In the genomic region with DNA sequence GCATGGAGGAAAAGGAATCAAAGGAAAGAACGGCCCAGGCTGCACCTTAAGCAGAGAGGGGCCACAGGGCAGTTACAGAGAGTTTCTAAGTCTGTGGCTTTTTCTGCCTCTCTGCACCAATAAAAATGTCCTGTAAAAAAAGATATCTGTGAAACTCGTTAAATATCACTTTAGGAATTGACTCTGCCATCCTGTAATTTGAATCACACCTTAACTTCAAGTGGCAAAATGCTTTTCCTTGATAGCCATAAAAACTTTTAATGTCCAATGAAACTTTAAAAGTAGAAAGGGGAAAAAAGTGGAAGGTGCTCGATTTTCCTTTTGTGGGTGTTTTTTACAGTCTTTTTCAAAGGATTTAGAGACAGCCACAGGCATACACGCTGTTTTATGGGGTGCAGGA, we compare ENCODE assay signal across 34 cellular contexts.
"Had no signal": no experiment of that assay in that cellular context is flagged by ENCODE, and none has a peak within 500 bp of the region (broad histone marks: within the 10 kb centered on the region; RNA-seq: fewer than 3 reads in every experiment).

No MANE protein-coding gene starts in this region.

- DNase-seq: Karpas-422, Kasumi-1, MG63, MM.1S, MV-4-11, NCI-H1048, NCI-H1092, NCI-H1092 treated with DMSO at 0.1 percent for 48 hours, NCI-H1105, NCI-H1105 treated with DMSO at 0.1 percent for 48 hours, NCI-H1417, NCI-H1417 treated with DMSO at 0.1 percent for 48 hours, NCI-H1436, NCI-H1436 treated with DMSO at 0.1 percent for 48 hours, NCI-H146, NCI-H1694, NCI-H1694 treated with DMSO at 0.1 percent for 48 hours, NCI-H187, NCI-H1930, NCI-H2029, NCI-H2029 treated with DMSO at 0.1 percent for 48 hours, NCI-H2081, NCI-H2081 treated with DMSO at 0.1 percent for 48 hours, NCI-H2107, NCI-H2171, NCI-H2171 treated with DMSO at 0.1 percent for 48 hours, NCI-H2227 treated with DMSO at 0.1 percent for 48 hours, NCI-H226, NCI-H345, NCI-H446, NCI-H446 treated with DMSO at 0.1 percent for 48 hours, NCI-H510A, NCI-H510A treated with DMSO at 0.1 percent for 48 hours, NCI-H524 had no signal

- H3K4me3 ChIP-seq: MG63 had no signal

- H3K36me3 ChIP-seq: MG63 had no signal

- H3K27me3 ChIP-seq: MG63 had no signal
